In the genomic region with DNA sequence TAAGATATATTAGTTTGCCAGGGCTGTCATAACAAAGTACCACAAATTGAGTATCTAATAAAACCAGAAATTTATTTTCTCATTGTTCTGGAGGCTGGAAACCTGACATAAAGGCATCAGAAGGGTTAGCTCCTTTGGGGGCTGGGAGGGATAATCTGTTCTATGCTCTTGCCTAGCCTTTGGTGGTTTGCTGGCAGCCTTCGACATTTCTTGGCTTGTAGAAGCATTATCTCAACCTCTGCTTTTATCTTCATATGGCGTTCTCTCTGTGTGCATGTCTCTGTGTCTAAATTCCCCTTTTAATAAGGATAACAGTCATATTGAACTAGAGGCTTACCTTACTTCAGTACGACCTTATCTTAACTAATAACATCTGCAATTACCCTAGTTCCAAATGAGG, we compare ENCODE assay signal across 33 cellular contexts. TPM values are rescaled to one million over a fixed set of nuclear protein-coding genes. Genes with fewer than 3 reads are reported as not detected.
"Had no signal": no experiment of that assay in that cellular context is flagged by ENCODE, and none has a peak within 500 bp of the region (broad histone marks: within the 10 kb centered on the region; RNA-seq: fewer than 3 reads in every experiment).

No MANE protein-coding gene starts in this region.

- ATAC-seq: activated CD8-positive, alpha-beta memory T cell treated with anti-CD3 and anti-CD28 coated beads, Interleukin-2, amount 10 ng/mL, durations not matched to agents 7 days and 5 days; activated CD8-positive, alpha-beta T cell treated with anti-CD3 and anti-CD28 coated beads, Interleukin-2, amount 10 ng/mL, durations not matched to agents 7 days and 5 days; activated naive CD8-positive, alpha-beta T cell treated with anti-CD3 and anti-CD28 coated beads, Interleukin-2, amount 50 U/mL, for 24 hours had no signal

- H3K36me3 ChIP-seq: ascending aorta, cardiac muscle cell had no signal

- FAIRE-seq: bronchial epithelial cell, TTC549 had no signal

- H3K9me3 ChIP-seq: ascending aorta had no signal

- H3K27ac ChIP-seq: cardiac muscle cell, VCaP had no signal

- H3K4me3 ChIP-seq: ascending aorta, cardiac muscle cell had no signal

- H3K27me3 ChIP-seq: ascending aorta, cardiac muscle cell had no signal

- DNase-seq: activated B cell treated with CpG ODN at 0.5 μM for 24 hours; activated CD4-positive, alpha-beta memory T cell treated with anti-CD3 and anti-CD28 coated beads, Interleukin-2, amount 10 ng/mL, durations not matched to agents 7 days and 5 days; activated CD4-positive, alpha-beta T cell treated with anti-CD3 and anti-CD28 coated beads for 4 hours; activated CD4-positive, alpha-beta T cell treated with anti-CD3 and anti-CD28 coated beads, Interleukin-2, amount 10 ng/mL, durations not matched to agents 7 days and 5 days; activated CD4-positive, alpha-beta T cell treated with anti-CD3 and anti-CD28 coated beads, Interleukin-2, amount 50 U/mL, for 48 hours; activated CD4-positive, CD25-positive, alpha-beta regulatory T cell treated with anti-CD3 and anti-CD28 coated beads, Interleukin-2, amount 50 U/mL, for 72 hours; activated CD8-positive, alpha-beta memory T cell treated with anti-CD3 and anti-CD28 coated beads for 24 hours; activated CD8-positive, alpha-beta memory T cell treated with anti-CD3 and anti-CD28 coated beads, Interleukin-2, amount 10 ng/mL, durations not matched to agents 7 days and 5 days; activated CD8-positive, alpha-beta memory T cell treated with anti-CD3 and anti-CD28 coated beads, Interleukin-2, amount 50 U/mL, for 48 hours; activated CD8-positive, alpha-beta T cell treated with anti-CD3 and anti-CD28 coated beads, Interleukin-2, amount 10 ng/mL, durations not matched to agents 7 days and 5 days; activated effector memory CD4-positive, alpha-beta T cell treated with Interleukin-2 at 50 U/mL for 16 hours; activated gamma-delta T cell; activated naive CD4-positive, alpha-beta T cell treated with anti-CD3 and anti-CD28 coated beads, Interleukin-2, amount 10 ng/mL, durations not matched to agents 7 days and 5 days; activated naive CD4-positive, alpha-beta T cell treated with Interleukin-2 at 50 U/mL for 16 hours; activated naive CD8-positive, alpha-beta T cell treated with anti-CD3 and anti-CD28 coated beads, Interleukin-2, amount 10 ng/mL, durations not matched to agents 7 days and 5 days; activated naive CD8-positive, alpha-beta T cell treated with anti-CD3 and anti-CD28 coated beads, Interleukin-2, amount 50 U/mL, for 24 hours; activated T-cell treated with anti-CD3 and anti-CD28 coated beads, Interleukin-2, amount 50 U/mL, for 24 hours; activated T-cell treated with anti-CD3 and anti-CD28 coated beads, Interleukin-2, amount 50 U/mL, for 48 hours; amygdala; anterior cingulate cortex; caudate nucleus; cerebellar nuclear complex; T-helper 1 cell; T-helper 2 cell; T-helper 9 cell had no signal

RNA-seq across cellular contexts. Expression of gene NT5C1B, which starts 22.8 kb away (rescaled TPM):
- total RNA-seq: activated B cell treated with CpG ODN at 0.5 μM for 24 hours; activated CD4-positive, alpha-beta memory T cell treated with anti-CD3 and anti-CD28 coated beads, Interleukin-2, amount 10 ng/mL, durations not matched to agents 7 days and 5 days; activated CD4-positive, alpha-beta T cell treated with anti-CD3 and anti-CD28 coated beads, Interleukin-2, amount 10 ng/mL, durations not matched to agents 7 days and 5 days; activated CD8-positive, alpha-beta memory T cell treated with anti-CD3 and anti-CD28 coated beads, Interleukin-2, amount 10 ng/mL, durations not matched to agents 7 days and 5 days; activated CD8-positive, alpha-beta T cell treated with anti-CD3 and anti-CD28 coated beads, Interleukin-2, amount 10 ng/mL, durations not matched to agents 7 days and 5 days; activated naive CD8-positive, alpha-beta T cell treated with anti-CD3 and anti-CD28 coated beads, Interleukin-2, amount 10 ng/mL, durations not matched to agents 7 days and 5 days; activated T-helper 2 cell treated with anti-CD3 and anti-CD28 coated beads, Interferon-gamma antibody, Interleukin-2, Interleukin-4, amounts not matched to agents 10 μg/mL and 5 μg/mL and 100 μg/mL, durations not matched to agents 14 hours and 24 hours and 36 hours; ascending aorta; bronchial epithelial cell; cardiac muscle cell; chondrocyte had no signal
- polyA plus RNA-seq: adipose tissue had no signal
